1 cellular context compared by ENCODE assay signal in genomic region chr10:80497187-80498038, GRCh38.
TF ChIP-seq lines count a peak whose summit lies in the region.

No MANE protein-coding gene starts in this region.

TF ChIP-seq in HepG2, 621 proteins besides CTCF, POLR2A, EP300 and RAD21 (continued from another document and continues in another):
- no peak for TF ChIP-seq SOX6 (IDR thresholded peaks at IDR 0.05)
- TF ChIP-seq SOX6 (CRISPR knock-in tag; IDR thresholded peaks at IDR 0.05): no peak
- TF ChIP-seq, protein P1, sequence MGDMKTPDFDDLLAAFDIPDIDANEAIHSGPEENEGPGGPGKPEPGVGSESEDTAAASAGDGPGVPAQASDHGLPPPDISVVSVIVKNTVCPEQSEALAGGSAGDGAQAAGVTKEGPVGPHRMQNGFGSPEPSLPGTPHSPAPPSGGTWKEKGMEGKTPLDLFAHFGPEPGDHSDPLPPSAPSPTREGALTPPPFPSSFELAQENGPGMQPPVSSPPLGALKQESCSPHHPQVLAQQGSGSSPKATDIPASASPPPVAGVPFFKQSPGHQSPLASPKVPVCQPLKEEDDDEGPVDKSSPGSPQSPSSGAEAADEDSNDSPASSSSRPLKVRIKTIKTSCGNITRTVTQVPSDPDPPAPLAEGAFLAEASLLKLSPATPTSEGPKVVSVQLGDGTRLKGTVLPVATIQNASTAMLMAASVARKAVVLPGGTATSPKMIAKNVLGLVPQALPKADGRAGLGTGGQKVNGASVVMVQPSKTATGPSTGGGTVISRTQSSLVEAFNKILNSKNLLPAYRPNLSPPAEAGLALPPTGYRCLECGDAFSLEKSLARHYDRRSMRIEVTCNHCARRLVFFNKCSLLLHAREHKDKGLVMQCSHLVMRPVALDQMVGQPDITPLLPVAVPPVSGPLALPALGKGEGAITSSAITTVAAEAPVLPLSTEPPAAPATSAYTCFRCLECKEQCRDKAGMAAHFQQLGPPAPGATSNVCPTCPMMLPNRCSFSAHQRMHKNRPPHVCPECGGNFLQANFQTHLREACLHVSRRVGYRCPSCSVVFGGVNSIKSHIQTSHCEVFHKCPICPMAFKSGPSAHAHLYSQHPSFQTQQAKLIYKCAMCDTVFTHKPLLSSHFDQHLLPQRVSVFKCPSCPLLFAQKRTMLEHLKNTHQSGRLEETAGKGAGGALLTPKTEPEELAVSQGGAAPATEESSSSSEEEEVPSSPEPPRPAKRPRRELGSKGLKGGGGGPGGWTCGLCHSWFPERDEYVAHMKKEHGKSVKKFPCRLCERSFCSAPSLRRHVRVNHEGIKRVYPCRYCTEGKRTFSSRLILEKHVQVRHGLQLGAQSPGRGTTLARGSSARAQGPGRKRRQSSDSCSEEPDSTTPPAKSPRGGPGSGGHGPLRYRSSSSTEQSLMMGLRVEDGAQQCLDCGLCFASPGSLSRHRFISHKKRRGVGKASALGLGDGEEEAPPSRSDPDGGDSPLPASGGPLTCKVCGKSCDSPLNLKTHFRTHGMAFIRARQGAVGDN (CRISPR knock-in tag; IDR thresholded peaks at IDR 0.05): peak; percentile 86
- TF ChIP-seq ZIK1 (CRISPR knock-in tag; IDR thresholded peaks at IDR 0.05; ENCODE audit: borderline replicate concordance, low read depth): no peak
- TF ChIP-seq ZNF740 (CRISPR knock-in tag; IDR thresholded peaks at IDR 0.05): no peak
- no peak for TF ChIP-seq KDM5A (IDR thresholded peaks at IDR 0.05; ENCODE audit: borderline replicate concordance, low read length)
- TF ChIP-seq ZNF260 (CRISPR knock-in tag; IDR thresholded peaks at IDR 0.05; ENCODE audit: borderline replicate concordance, low read depth): no peak
- TF ChIP-seq LCORL (IDR thresholded peaks at IDR 0.05): no peak
- TF ChIP-seq LCORL (CRISPR knock-in tag; IDR thresholded peaks at IDR 0.05): no peak
- no peak for TF ChIP-seq ZFP37 (CRISPR knock-in tag; IDR thresholded peaks at IDR 0.05; ENCODE audit: borderline replicate concordance)
- TF ChIP-seq ZNF275 (CRISPR knock-in tag; IDR thresholded peaks at IDR 0.05; ENCODE audit: borderline replicate concordance): no peak
- TF ChIP-seq ARHGAP35 (CRISPR knock-in tag; IDR thresholded peaks at IDR 0.05; ENCODE audit: borderline replicate concordance): no peak
- TF ChIP-seq NR2C2 (CRISPR knock-in tag; IDR thresholded peaks at IDR 0.05; ENCODE audit: borderline replicate concordance): no peak
- peak; percentile 34; the same call in 1 of the 2 replicates for TF ChIP-seq ETV5 (CRISPR knock-in tag; IDR thresholded peaks at IDR 0.05; ENCODE audit: borderline replicate concordance)
- TF ChIP-seq, protein P2, sequence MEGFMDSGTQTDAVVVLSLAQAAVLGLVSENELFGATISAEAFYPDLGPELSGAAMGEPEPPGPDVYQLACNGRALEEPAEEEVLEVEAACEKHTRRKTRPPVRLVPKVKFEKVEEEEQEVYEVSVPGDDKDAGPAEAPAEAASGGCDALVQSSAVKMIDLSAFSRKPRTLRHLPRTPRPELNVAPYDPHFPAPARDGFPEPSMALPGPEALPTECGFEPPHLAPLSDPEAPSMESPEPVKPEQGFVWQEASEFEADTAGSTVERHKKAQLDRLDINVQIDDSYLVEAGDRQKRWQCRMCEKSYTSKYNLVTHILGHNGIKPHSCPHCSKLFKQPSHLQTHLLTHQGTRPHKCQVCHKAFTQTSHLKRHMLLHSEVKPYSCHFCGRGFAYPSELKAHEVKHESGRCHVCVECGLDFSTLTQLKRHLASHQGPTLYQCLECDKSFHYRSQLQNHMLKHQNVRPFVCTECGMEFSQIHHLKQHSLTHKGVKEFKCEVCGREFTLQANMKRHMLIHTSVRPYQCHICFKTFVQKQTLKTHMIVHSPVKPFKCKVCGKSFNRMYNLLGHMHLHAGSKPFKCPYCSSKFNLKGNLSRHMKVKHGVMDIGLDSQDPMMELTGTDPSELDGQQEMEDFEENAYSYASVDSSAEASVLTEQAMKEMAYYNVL (CRISPR knock-in tag; IDR thresholded peaks at IDR 0.05; ENCODE audit: borderline replicate concordance): 0 out of 2 replicates have a peak, but pooled peaks have one; percentile 35
- no peak for TF ChIP-seq HNF4G (IDR thresholded peaks at IDR 0.05; ENCODE audit: borderline replicate concordance, low read depth, low read length)
- TF ChIP-seq HNF4G (CRISPR knock-in tag; IDR thresholded peaks at IDR 0.05; ENCODE audit: borderline replicate concordance, low read depth): no peak
- TF ChIP-seq, protein P3, sequence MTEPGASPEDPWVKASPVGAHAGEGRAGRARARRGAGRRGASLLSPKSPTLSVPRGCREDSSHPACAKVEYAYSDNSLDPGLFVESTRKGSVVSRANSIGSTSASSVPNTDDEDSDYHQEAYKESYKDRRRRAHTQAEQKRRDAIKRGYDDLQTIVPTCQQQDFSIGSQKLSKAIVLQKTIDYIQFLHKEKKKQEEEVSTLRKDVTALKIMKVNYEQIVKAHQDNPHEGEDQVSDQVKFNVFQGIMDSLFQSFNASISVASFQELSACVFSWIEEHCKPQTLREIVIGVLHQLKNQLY (CRISPR knock-in tag; IDR thresholded peaks at IDR 0.05): no peak
- TF ChIP-seq FOXC1 (CRISPR knock-in tag; IDR thresholded peaks at IDR 0.05; ENCODE audit: borderline replicate concordance): no peak
- TF ChIP-seq, protein P4, sequence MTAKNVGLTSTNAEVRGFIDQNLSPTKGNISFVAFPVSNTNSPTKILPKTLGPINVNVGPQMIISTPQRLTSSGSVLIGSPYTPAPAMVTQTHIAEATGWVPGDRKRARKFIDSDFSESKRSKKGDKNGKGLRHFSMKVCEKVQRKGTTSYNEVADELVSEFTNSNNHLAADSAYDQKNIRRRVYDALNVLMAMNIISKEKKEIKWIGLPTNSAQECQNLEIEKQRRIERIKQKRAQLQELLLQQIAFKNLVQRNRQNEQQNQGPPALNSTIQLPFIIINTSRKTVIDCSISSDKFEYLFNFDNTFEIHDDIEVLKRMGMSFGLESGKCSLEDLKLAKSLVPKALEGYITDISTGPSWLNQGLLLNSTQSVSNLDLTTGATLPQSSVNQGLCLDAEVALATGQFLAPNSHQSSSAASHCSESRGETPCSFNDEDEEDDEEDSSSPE (CRISPR knock-in tag; IDR thresholded peaks at IDR 0.05): no peak
- no peak for TF ChIP-seq ZNF597 (CRISPR knock-in tag; IDR thresholded peaks at IDR 0.05)
- TF ChIP-seq, protein P5, sequence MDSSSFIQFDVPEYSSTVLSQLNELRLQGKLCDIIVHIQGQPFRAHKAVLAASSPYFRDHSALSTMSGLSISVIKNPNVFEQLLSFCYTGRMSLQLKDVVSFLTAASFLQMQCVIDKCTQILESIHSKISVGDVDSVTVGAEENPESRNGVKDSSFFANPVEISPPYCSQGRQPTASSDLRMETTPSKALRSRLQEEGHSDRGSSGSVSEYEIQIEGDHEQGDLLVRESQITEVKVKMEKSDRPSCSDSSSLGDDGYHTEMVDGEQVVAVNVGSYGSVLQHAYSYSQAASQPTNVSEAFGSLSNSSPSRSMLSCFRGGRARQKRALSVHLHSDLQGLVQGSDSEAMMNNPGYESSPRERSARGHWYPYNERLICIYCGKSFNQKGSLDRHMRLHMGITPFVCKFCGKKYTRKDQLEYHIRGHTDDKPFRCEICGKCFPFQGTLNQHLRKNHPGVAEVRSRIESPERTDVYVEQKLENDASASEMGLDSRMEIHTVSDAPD (CRISPR knock-in tag; IDR thresholded peaks at IDR 0.05): no peak
- no peak for TF ChIP-seq GPN1 (CRISPR knock-in tag; IDR thresholded peaks at IDR 0.05; ENCODE audit: borderline replicate concordance)
- no peak for TF ChIP-seq KDM3A (CRISPR knock-in tag; IDR thresholded peaks at IDR 0.05; ENCODE audit: low read depth)
- TF ChIP-seq ZNF121 (CRISPR knock-in tag; IDR thresholded peaks at IDR 0.05): no peak
- TF ChIP-seq ATF1 (CRISPR knock-in tag; IDR thresholded peaks at IDR 0.05): no peak
- no peak for TF ChIP-seq ZNF652 (CRISPR knock-in tag; IDR thresholded peaks at IDR 0.05; ENCODE audit: borderline replicate concordance, low read depth)
- no peak for TF ChIP-seq ZNF501 (CRISPR knock-in tag; IDR thresholded peaks at IDR 0.05)
- no peak for TF ChIP-seq MBNL3 (CRISPR knock-in tag; conservative IDR thresholded peaks at IDR 0.05)
- no peak for TF ChIP-seq ZNF607 (CRISPR knock-in tag; IDR thresholded peaks at IDR 0.05; ENCODE audit: borderline replicate concordance)
- no peak for TF ChIP-seq NBN (conservative IDR thresholded peaks at IDR 0.05)
- no peak for TF ChIP-seq TBP (CRISPR knock-in tag; IDR thresholded peaks at IDR 0.05)
- TF ChIP-seq, protein P6, sequence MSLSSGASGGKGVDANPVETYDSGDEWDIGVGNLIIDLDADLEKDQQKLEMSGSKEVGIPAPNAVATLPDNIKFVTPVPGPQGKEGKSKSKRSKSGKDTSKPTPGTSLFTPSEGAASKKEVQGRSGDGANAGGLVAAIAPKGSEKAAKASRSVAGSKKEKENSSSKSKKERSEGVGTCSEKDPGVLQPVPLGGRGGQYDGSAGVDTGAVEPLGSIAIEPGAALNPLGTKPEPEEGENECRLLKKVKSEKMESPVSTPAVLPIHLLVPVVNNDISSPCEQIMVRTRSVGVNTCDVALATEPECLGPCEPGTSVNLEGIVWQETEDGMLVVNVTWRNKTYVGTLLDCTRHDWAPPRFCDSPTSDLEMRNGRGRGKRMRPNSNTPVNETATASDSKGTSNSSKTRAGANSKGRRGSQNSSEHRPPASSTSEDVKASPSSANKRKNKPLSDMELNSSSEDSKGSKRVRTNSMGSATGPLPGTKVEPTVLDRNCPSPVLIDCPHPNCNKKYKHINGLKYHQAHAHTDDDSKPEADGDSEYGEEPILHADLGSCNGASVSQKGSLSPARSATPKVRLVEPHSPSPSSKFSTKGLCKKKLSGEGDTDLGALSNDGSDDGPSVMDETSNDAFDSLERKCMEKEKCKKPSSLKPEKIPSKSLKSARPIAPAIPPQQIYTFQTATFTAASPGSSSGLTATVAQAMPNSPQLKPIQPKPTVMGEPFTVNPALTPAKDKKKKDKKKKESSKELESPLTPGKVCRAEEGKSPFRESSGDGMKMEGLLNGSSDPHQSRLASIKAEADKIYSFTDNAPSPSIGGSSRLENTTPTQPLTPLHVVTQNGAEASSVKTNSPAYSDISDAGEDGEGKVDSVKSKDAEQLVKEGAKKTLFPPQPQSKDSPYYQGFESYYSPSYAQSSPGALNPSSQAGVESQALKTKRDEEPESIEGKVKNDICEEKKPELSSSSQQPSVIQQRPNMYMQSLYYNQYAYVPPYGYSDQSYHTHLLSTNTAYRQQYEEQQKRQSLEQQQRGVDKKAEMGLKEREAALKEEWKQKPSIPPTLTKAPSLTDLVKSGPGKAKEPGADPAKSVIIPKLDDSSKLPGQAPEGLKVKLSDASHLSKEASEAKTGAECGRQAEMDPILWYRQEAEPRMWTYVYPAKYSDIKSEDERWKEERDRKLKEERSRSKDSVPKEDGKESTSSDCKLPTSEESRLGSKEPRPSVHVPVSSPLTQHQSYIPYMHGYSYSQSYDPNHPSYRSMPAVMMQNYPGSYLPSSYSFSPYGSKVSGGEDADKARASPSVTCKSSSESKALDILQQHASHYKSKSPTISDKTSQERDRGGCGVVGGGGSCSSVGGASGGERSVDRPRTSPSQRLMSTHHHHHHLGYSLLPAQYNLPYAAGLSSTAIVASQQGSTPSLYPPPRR (CRISPR knock-in tag; IDR thresholded peaks at IDR 0.05; ENCODE audit: borderline replicate concordance): no peak
- no peak for TF ChIP-seq ZNF496 (CRISPR knock-in tag; IDR thresholded peaks at IDR 0.05; ENCODE audit: insufficient replicate concordance)
- TF ChIP-seq ZNF337 (CRISPR knock-in tag; IDR thresholded peaks at IDR 0.05; ENCODE audit: borderline replicate concordance, low read depth): no peak
- TF ChIP-seq, protein P7, sequence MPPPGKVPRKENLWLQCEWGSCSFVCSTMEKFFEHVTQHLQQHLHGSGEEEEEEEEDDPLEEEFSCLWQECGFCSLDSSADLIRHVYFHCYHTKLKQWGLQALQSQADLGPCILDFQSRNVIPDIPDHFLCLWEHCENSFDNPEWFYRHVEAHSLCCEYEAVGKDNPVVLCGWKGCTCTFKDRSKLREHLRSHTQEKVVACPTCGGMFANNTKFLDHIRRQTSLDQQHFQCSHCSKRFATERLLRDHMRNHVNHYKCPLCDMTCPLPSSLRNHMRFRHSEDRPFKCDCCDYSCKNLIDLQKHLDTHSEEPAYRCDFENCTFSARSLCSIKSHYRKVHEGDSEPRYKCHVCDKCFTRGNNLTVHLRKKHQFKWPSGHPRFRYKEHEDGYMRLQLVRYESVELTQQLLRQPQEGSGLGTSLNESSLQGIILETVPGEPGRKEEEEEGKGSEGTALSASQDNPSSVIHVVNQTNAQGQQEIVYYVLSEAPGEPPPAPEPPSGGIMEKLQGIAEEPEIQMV (CRISPR knock-in tag; IDR thresholded peaks at IDR 0.05; ENCODE audit: low read depth): no peak
- no peak for TF ChIP-seq ZNF766 (CRISPR knock-in tag; IDR thresholded peaks at IDR 0.05; ENCODE audit: borderline replicate concordance)
- no peak for TF ChIP-seq ZKSCAN8 (CRISPR knock-in tag; IDR thresholded peaks at IDR 0.05; ENCODE audit: borderline replicate concordance)
- TF ChIP-seq, protein P8, sequence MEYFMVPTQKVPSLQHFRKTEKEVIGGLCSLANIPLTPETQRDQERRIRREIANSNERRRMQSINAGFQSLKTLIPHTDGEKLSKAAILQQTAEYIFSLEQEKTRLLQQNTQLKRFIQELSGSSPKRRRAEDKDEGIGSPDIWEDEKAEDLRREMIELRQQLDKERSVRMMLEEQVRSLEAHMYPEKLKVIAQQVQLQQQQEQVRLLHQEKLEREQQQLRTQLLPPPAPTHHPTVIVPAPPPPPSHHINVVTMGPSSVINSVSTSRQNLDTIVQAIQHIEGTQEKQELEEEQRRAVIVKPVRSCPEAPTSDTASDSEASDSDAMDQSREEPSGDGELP (IDR thresholded peaks at IDR 0.05; ENCODE audit: borderline replicate concordance, low read depth): peak; percentile 53; the same call in 1 of the 2 replicates
- TF ChIP-seq RXRA (CRISPR knock-in tag; IDR thresholded peaks at IDR 0.05): no peak
- TF ChIP-seq ZFP62 (CRISPR knock-in tag; IDR thresholded peaks at IDR 0.05): no peak
- TF ChIP-seq NFKBIZ (CRISPR knock-in tag; IDR thresholded peaks at IDR 0.05): no peak
- 0 out of 2 replicates have a peak, but pooled peaks have one; percentile 67 for TF ChIP-seq ZBTB42 (CRISPR knock-in tag; IDR thresholded peaks at IDR 0.05)
- no peak for TF ChIP-seq KLF16 (CRISPR knock-in tag; IDR thresholded peaks at IDR 0.05)
